ENCODE assay signal across 10 cellular contexts in genomic region chr11:19919050-19919561, GRCh38.
A peak's percentile ranks its signal among the peaks of the same experiment; 100 is the strongest.
DNase-seq lines count a peak whose midpoint lies in the region; ATAC-seq, FAIRE-seq and TF ChIP-seq lines count a peak whose summit lies in the region.
"Had no signal": no experiment of that assay in that cellular context is flagged by ENCODE, and none has a peak within 500 bp of the region (broad histone marks: within the 10 kb centered on the region; RNA-seq: fewer than 3 reads in every experiment).

No MANE protein-coding gene starts in this region.

- POLR2A ChIA-PET in A549 (lab: Yijun Ruan, JAX), result interaction anchor here (0.8 to 1.0 kb wide), 3 partner anchors 13 to 445 kb away, joined by 3 to 4 read pairs (median 4); partner anchors contain the start of gene HTATIP2
- POLR2A ChIA-PET in activated CD4-positive, alpha-beta memory T cell treated with anti-CD3 and anti-CD28 coated beads for 36 hours (lab: Charles Lee), result no interaction called here

- H3K9me3 Mint-ChIP-seq in activated CD4-positive, alpha-beta memory T cell treated with anti-CD3 and anti-CD28 coated beads for 36 hours, result no peaks in the 10 kb centered on the region
- no peaks in the 10 kb centered on the region for H3K9me3 Mint-ChIP-seq in stimulated activated naive CD8-positive, alpha-beta T cell treated with anti-CD3 and anti-CD28 coated beads, Interleukin-15, amount 100 ng/mL, for 72 hours

- WGBS in A549 (ENCODE audit: missing lambda C conversion rate), result 13% methylated on average over 7 of the region's 7 CpGs

- H3K4me1 ChIP-seq in A549, result peaks cover 33% of the 10 kb centered on the region

- H3K9me3 ChIP-seq in A549, result no peaks in the 10 kb centered on the region

- peak; percentile 32 to 82 for DNase-seq in A549 (ENCODE audit: low read depth in 1 of 2, low spot score in 1 of 2)
- DNase-seq in LHCN-M2 (ENCODE audit: low read depth), result peak; percentile 93
- DNase-seq in coronary artery (ENCODE audit: low spot score), result peak; percentile 88
- DNase-seq in lung microvascular endothelial cell (ENCODE audit: low read depth in 2 of 2), result peak; percentile 32 to 97
- no peak for DNase-seq in activated CD4-positive, alpha-beta memory T cell treated with anti-CD3 and anti-CD28 coated beads for 36 hours
- DNase-seq in stimulated activated naive CD8-positive, alpha-beta T cell treated with anti-CD3 and anti-CD28 coated beads, Interleukin-15, amount 100 ng/mL, for 72 hours, result no peak
- DNase-seq in activated CD4-positive, CD25-positive, alpha-beta regulatory T cell (lab: John Stamatoyannopoulos, UW), result no peak
- DNase-seq: activated CD8-positive, alpha-beta memory T cell treated with anti-CD3 and anti-CD28 coated beads, Interleukin-2, amount 10 ng/mL, durations not matched to agents 7 days and 5 days; small intestine had no signal

- H3K27me3 Mint-ChIP-seq in activated CD4-positive, alpha-beta memory T cell treated with anti-CD3 and anti-CD28 coated beads for 36 hours, result peaks cover 2% of the 10 kb centered on the region
- peaks cover 42% of the 10 kb centered on the region for H3K27me3 Mint-ChIP-seq in stimulated activated naive CD8-positive, alpha-beta T cell treated with anti-CD3 and anti-CD28 coated beads, Interleukin-15, amount 100 ng/mL, for 72 hours

- H3K27ac Mint-ChIP-seq in activated CD4-positive, alpha-beta memory T cell treated with anti-CD3 and anti-CD28 coated beads for 36 hours, result no peak overlapping the region
- H3K27ac Mint-ChIP-seq in stimulated activated naive CD8-positive, alpha-beta T cell treated with anti-CD3 and anti-CD28 coated beads, Interleukin-15, amount 100 ng/mL, for 72 hours, result no peak overlapping the region
- H3K27ac Mint-ChIP-seq: activated CD8-positive, alpha-beta memory T cell treated with anti-CD3 and anti-CD28 coated beads, Interleukin-2, amount 10 ng/mL, durations not matched to agents 7 days and 5 days had no signal

- no peak for TF ChIP-seq EP300 in A549 (IDR thresholded peaks at IDR 0.05)

- no peak for TF ChIP-seq CTCF in A549 (IDR thresholded peaks at IDR 0.05)
- no peak for TF ChIP-seq CTCF in coronary artery (IDR thresholded peaks at IDR 0.05)

- intact Hi-C loops in activated CD4-positive, alpha-beta memory T cell treated with anti-CD3 and anti-CD28 coated beads for 36 hours (cut with micrococcal nuclease), result no loop called here

- ATAC-seq in A549, result peak; percentile 97 to 98
- no peak for ATAC-seq in stimulated activated naive CD8-positive, alpha-beta T cell treated with anti-CD3 and anti-CD28 coated beads, Interleukin-15, amount 100 ng/mL, for 72 hours
- ATAC-seq in HG03354 (IDR thresholded peaks at IDR 0.05; ENCODE audit: poor library complexity, severe bottlenecking, unreplicated experiment), result no peak
- ATAC-seq: activated CD8-positive, alpha-beta memory T cell treated with anti-CD3 and anti-CD28 coated beads, Interleukin-2, amount 10 ng/mL, durations not matched to agents 7 days and 5 days had no signal

- peak overlapping the region; percentile 55 for H3K4me2 ChIP-seq in A549

- no peaks in the 10 kb centered on the region for H3K4me1 Mint-ChIP-seq in activated CD4-positive, alpha-beta memory T cell treated with anti-CD3 and anti-CD28 coated beads for 36 hours (ENCODE audit: low read depth)
- no peaks in the 10 kb centered on the region for H3K4me1 Mint-ChIP-seq in stimulated activated naive CD8-positive, alpha-beta T cell treated with anti-CD3 and anti-CD28 coated beads, Interleukin-15, amount 100 ng/mL, for 72 hours
- H3K4me1 Mint-ChIP-seq: activated CD8-positive, alpha-beta memory T cell treated with anti-CD3 and anti-CD28 coated beads, Interleukin-2, amount 10 ng/mL, durations not matched to agents 7 days and 5 days had no signal

- FAIRE-seq in A549 (lab: Jason Lieb, UNC), result no peak
- FAIRE-seq: small intestine had no signal

- no peak overlapping the region for H3K4me3 Mint-ChIP-seq in activated CD4-positive, alpha-beta memory T cell treated with anti-CD3 and anti-CD28 coated beads for 36 hours
- H3K4me3 Mint-ChIP-seq in stimulated activated naive CD8-positive, alpha-beta T cell treated with anti-CD3 and anti-CD28 coated beads, Interleukin-15, amount 100 ng/mL, for 72 hours, result no peak overlapping the region
- H3K4me3 Mint-ChIP-seq: activated CD8-positive, alpha-beta memory T cell treated with anti-CD3 and anti-CD28 coated beads, Interleukin-2, amount 10 ng/mL, durations not matched to agents 7 days and 5 days had no signal

- CTCF ChIA-PET in A549 (lab: Yijun Ruan, JAX), result interaction anchor here (0.8 to 5.1 kb wide), 10 partner anchors 13 to 848 kb away, joined by 3 to 32 read pairs (median 5); no protein-coding TSS in a partner anchor
- CTCF ChIA-PET in activated CD4-positive, alpha-beta memory T cell treated with anti-CD3 and anti-CD28 coated beads for 36 hours (lab: Charles Lee), result interaction anchor here (1.4 kb wide), 1 partner anchor 32 kb away, joined by 3 read pairs; no protein-coding TSS in a partner anchor

- TF ChIP-seq POLR2A in A549 (IDR thresholded peaks at IDR 0.05; ENCODE audit: low read length), result no peak

- no peaks in the 10 kb centered on the region for H3K36me3 Mint-ChIP-seq in activated CD4-positive, alpha-beta memory T cell treated with anti-CD3 and anti-CD28 coated beads for 36 hours
- H3K36me3 Mint-ChIP-seq: activated CD8-positive, alpha-beta memory T cell treated with anti-CD3 and anti-CD28 coated beads, Interleukin-2, amount 10 ng/mL, durations not matched to agents 7 days and 5 days had no signal

- H3K4me3 ChIP-seq in A549 (no peak overlapping the region), coronary artery (peak overlapping the region; percentile 5)

- no peak for TF ChIP-seq RAD21 in A549 (conservative IDR thresholded peaks at IDR 0.05 in 1 of 2, IDR thresholded peaks at IDR 0.05 in 1 of 2)

- peak overlapping the region; percentile 42 to 71; a peak in 5 of 6 replicates for H3K27ac ChIP-seq in A549
- peak overlapping the region; percentile 63 to 86 for H3K27ac ChIP-seq in coronary artery

TF ChIP-seq in A549, 52 proteins besides CTCF, POLR2A, EP300 and RAD21:
- TF ChIP-seq JUNB (IDR thresholded peaks at IDR 0.05) (peak; percentile 38), HOXA7 (CRISPR knock-in tag; IDR thresholded peaks at IDR 0.05) (no peak), USF2 (IDR thresholded peaks at IDR 0.05) (no peak), RCOR1 (IDR thresholded peaks at IDR 0.05; ENCODE audit: low read depth, low read length) (no peak), GATA3 (IDR thresholded peaks at IDR 0.05; ENCODE audit: borderline replicate concordance) (peak; percentile 22; the same call in 1 of the 2 replicates), MAFK (IDR thresholded peaks at IDR 0.05; ENCODE audit: partially characterized antibody) (peak; percentile 46), MAX (IDR thresholded peaks at IDR 0.05) (peak; percentile 62), HDAC2 (IDR thresholded peaks at IDR 0.05) (no peak), JUN (IDR thresholded peaks at IDR 0.05) (0 out of 5 replicates have a peak, but pooled peaks of 1 of the 2 experiments have one; percentile 36), ZFP36 (IDR thresholded peaks at IDR 0.05; ENCODE audit: borderline replicate concordance, partially characterized antibody) (no peak), HMGXB4 (CRISPR knock-in tag; IDR thresholded peaks at IDR 0.05; ENCODE audit: borderline replicate concordance) (no peak), FOSL2 (IDR thresholded peaks at IDR 0.05) (no peak), FOSL2 (CRISPR knock-in tag; IDR thresholded peaks at IDR 0.05) (peak; percentile 54; the same call in 1 of the 2 replicates), NR3C1 (IDR thresholded peaks at IDR 0.05) (no peak), SMC3 (IDR thresholded peaks at IDR 0.05) (no peak)

Comparison
In these comparisons a context has a peak if more than half of its experiments do, and no peak if none do; other contexts are left out.
1. ATAC-seq: peak in A549 (2 of 2); none in stimulated activated naive CD8-positive, alpha-beta T cell treated with anti-CD3 and anti-CD28 coated beads, Interleukin-15, amount 100 ng/mL, for 72 hours (single experiment) and HG03354 (single experiment).
2. DNase-seq: peak in A549 (2 of 2), LHCN-M2 (single experiment), coronary artery (single experiment) and lung microvascular endothelial cell (2 of 2); none in activated CD4-positive, alpha-beta memory T cell treated with anti-CD3 and anti-CD28 coated beads for 36 hours (single experiment), stimulated activated naive CD8-positive, alpha-beta T cell treated with anti-CD3 and anti-CD28 coated beads, Interleukin-15, amount 100 ng/mL, for 72 hours (0 of 2) and activated CD4-positive, CD25-positive, alpha-beta regulatory T cell (0 of 4).